8 cellular contexts compared by ENCODE assay signal in genomic region chr11:13772223-13773046, GRCh38.
DNase-seq lines count a peak whose midpoint lies in the region; ATAC-seq and TF ChIP-seq lines count a peak whose summit lies in the region.

No MANE protein-coding gene starts in this region.

- no peaks in the 10 kb centered on the region for H3K4me1 ChIP-seq in GM23248 (ENCODE audit: insufficient read depth)
- no peaks in the 10 kb centered on the region for H3K4me1 ChIP-seq in prostate gland (replicated peaks)

- H2AFZ ChIP-seq in GM23248 = no peak overlapping the region

- H3K4me2 ChIP-seq in GM23248 (ENCODE audit: unreplicated experiment) = no peak overlapping the region

- H3K9ac ChIP-seq in GM23248 = no peak overlapping the region

- H3K9me3 Mint-ChIP-seq in activated naive CD4-positive, alpha-beta T cell treated with anti-CD3 and anti-CD28 coated beads, Interleukin-2, amount 10 ng/mL, durations not matched to agents 7 days and 5 days = peaks cover 4% of the 10 kb centered on the region

- peak; percentile 40 for DNase-seq in activated naive CD4-positive, alpha-beta T cell treated with anti-CD3 and anti-CD28 coated beads, Interleukin-2, amount 10 ng/mL, durations not matched to agents 7 days and 5 days
- no peak for DNase-seq in activated naive CD4-positive, alpha-beta T cell treated with Interleukin-2 at 50 U/mL for 16 hours
- DNase-seq in GM23248 (peak; percentile 51), NCI-H1436 treated with DMSO at 0.1 percent for 48 hours (lab: John Stamatoyannopoulos, UW) (peak; percentile 70), SKM-1 (lab: John Stamatoyannopoulos, UW; ENCODE audit: unreplicated experiment) (peak; percentile 22), fibroblast of mammary gland (ENCODE audit: low read depth) (peak; percentile 75), prostate gland (ENCODE audit: low spot score) (peak; percentile 48)

- WGBS in GM23248 (ENCODE audit: low coverage in 1 of 2, low lambda C conversion rate in 2 of 2, missing lambda C conversion rate in 2 of 2), 2 experiments = 24 to 27% methylated on average over 5 of the region's 5 CpGs
- WGBS in prostate gland = 34% methylated on average over 5 of the region's 5 CpGs

- no peak for ATAC-seq in HG02610 (IDR thresholded peaks at IDR 0.05; ENCODE audit: unreplicated experiment)

- in situ Hi-C loops in GM23248 (cut with MboI) = no loop called here

- no peaks in the 10 kb centered on the region for H3K9me2 ChIP-seq in GM23248 (ENCODE audit: insufficient read depth)

- H3K79me2 ChIP-seq in GM23248 (ENCODE audit: insufficient read depth) = no peaks in the 10 kb centered on the region

- H3K4me3 ChIP-seq in GM23248 (no peak overlapping the region), fibroblast of mammary gland (ENCODE audit: control insufficient read depth, low read depth, low read length) (no peak overlapping the region), prostate gland (no peak overlapping the region)

- intact Hi-C loops in prostate gland (cut with DNase I) = loop anchor here (10.0 kb wide), 1 partner anchor 472 kb away; no protein-coding TSS in a partner anchor

- H3K36me3 ChIP-seq in GM23248 (ENCODE audit: low read depth) (no peaks in the 10 kb centered on the region), prostate gland (no peaks in the 10 kb centered on the region)

- H3K27me3 Mint-ChIP-seq in activated naive CD4-positive, alpha-beta T cell treated with anti-CD3 and anti-CD28 coated beads, Interleukin-2, amount 10 ng/mL, durations not matched to agents 7 days and 5 days = peaks cover 25% of the 10 kb centered on the region

- TF ChIP-seq CTCF in fibroblast of mammary gland (conservative IDR thresholded peaks at IDR 0.05; ENCODE audit: control insufficient read depth, insufficient read depth, low read depth, low read length) (peak; percentile 39), prostate gland (IDR thresholded peaks at IDR 0.05) (peak in 3 of 4 experiments; percentile 37 to 63 (median 61))

- CTCF ChIA-PET in activated naive CD4-positive, alpha-beta T cell treated with anti-CD3 and anti-CD28 coated beads, Interleukin-2, amount 10 ng/mL, durations not matched to agents 7 days and 5 days (lab: Charles Lee) = interaction anchor here (0.6 to 3.8 kb wide), 25 partner anchors 10 to 479 kb away, joined by 3 to 28 read pairs (median 5); no protein-coding TSS in a partner anchor

- H3K27ac ChIP-seq in GM23248 = no peak overlapping the region
- no peak overlapping the region for H3K27ac ChIP-seq in prostate gland

- no peak overlapping the region for H3K4me3 Mint-ChIP-seq in activated naive CD4-positive, alpha-beta T cell treated with anti-CD3 and anti-CD28 coated beads, Interleukin-2, amount 10 ng/mL, durations not matched to agents 7 days and 5 days

- H3F3A ChIP-seq in GM23248 (ENCODE audit: insufficient read depth) = no peaks in the 10 kb centered on the region

- no peaks in the 10 kb centered on the region for H3K36me3 Mint-ChIP-seq in activated naive CD4-positive, alpha-beta T cell treated with anti-CD3 and anti-CD28 coated beads, Interleukin-2, amount 10 ng/mL, durations not matched to agents 7 days and 5 days

- no peak for TF ChIP-seq POLR2A in prostate gland (IDR thresholded peaks at IDR 0.05)

- no peaks in the 10 kb centered on the region for H3K9me3 ChIP-seq in GM23248 (ENCODE audit: low read depth)
- no peaks in the 10 kb centered on the region for H3K9me3 ChIP-seq in prostate gland

- peaks cover 11% of the 10 kb centered on the region for H3K4me1 Mint-ChIP-seq in activated naive CD4-positive, alpha-beta T cell treated with anti-CD3 and anti-CD28 coated beads, Interleukin-2, amount 10 ng/mL, durations not matched to agents 7 days and 5 days

- peaks cover 12% of the 10 kb centered on the region; the same call in 1 of the 2 replicates for H3K27me3 ChIP-seq in GM23248 (replicated peaks; ENCODE audit: insufficient read depth)
- no peaks in the 10 kb centered on the region for H3K27me3 ChIP-seq in prostate gland (replicated peaks; ENCODE audit: insufficient read depth)

- H4K20me1 ChIP-seq in GM23248 (ENCODE audit: insufficient read depth) = no peaks in the 10 kb centered on the region; the same call in 1 of the 2 replicates

- H3K27ac Mint-ChIP-seq in activated naive CD4-positive, alpha-beta T cell treated with anti-CD3 and anti-CD28 coated beads, Interleukin-2, amount 10 ng/mL, durations not matched to agents 7 days and 5 days = no peak overlapping the region
